In the genomic region with DNA sequence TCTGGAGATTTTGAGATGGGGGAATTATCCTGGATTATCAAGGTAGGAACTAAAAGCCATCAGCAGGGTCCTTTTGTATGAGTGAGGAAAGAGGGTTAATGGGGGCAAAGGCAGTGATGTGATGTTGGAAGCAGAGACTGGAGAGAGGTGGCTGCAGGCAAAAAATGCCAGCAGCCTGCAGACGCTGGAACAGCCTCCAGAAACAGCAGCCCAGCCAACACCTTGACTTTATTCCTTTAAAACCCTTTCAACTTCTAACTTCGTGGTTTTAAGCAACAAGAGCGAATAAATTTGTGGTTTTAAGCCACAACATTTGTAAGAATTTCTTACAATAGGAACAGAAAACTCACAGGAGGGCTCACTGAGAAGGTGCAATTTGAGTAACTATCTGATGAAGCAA, we compare ENCODE assay signal across 16 cellular contexts.
A peak's percentile ranks its signal among the peaks of the same experiment; 100 is the strongest.
DNase-seq lines count a peak whose midpoint lies in the region; ATAC-seq and TF ChIP-seq lines count a peak whose summit lies in the region.
"Had no signal": no experiment of that assay in that cellular context is flagged by ENCODE, and none has a peak within 500 bp of the region (broad histone marks: within the 10 kb centered on the region; RNA-seq: fewer than 3 reads in every experiment).

No MANE protein-coding gene starts in this region.

- H3K4me1 ChIP-seq in DND-41 (ENCODE audit: insufficient read depth, low read length) = no peaks in the 10 kb centered on the region
- H3K4me1 ChIP-seq in Loucy (ENCODE audit: insufficient read depth, low read length, poor library complexity, severe bottlenecking) = peaks cover 20% of the 10 kb centered on the region
- H3K4me1 ChIP-seq in smooth muscle cell (ENCODE audit: low read depth) = no peaks in the 10 kb centered on the region
- H3K4me1 ChIP-seq: A549, HAP-1 had no signal

- TF ChIP-seq CTCF in DND-41 (IDR thresholded peaks at IDR 0.05; ENCODE audit: borderline replicate concordance, extremely low read depth, low read length, poor library complexity, severe bottlenecking) (no peak), Loucy (conservative IDR thresholded peaks at IDR 0.05; ENCODE audit: low read length) (no peak), astrocyte of the cerebellum (IDR thresholded peaks at IDR 0.05; ENCODE audit: low read depth, low read length, missing control alignments) (no peak), smooth muscle cell (IDR thresholded peaks at IDR 0.05; ENCODE audit: borderline replicate concordance, insufficient read depth, poor library complexity, severe bottlenecking) (no peak)

- H3K4me2 ChIP-seq in DND-41 (ENCODE audit: insufficient read depth, low read length) = no peak overlapping the region
- peak overlapping the region; percentile 56 for H3K4me2 ChIP-seq in Loucy (ENCODE audit: low read depth, low read length, poor library complexity, severe bottlenecking)
- H3K4me2 ChIP-seq in smooth muscle cell = no peak overlapping the region
- H3K4me2 ChIP-seq: A549 had no signal

- no peaks in the 10 kb centered on the region for H3K79me2 ChIP-seq in DND-41 (ENCODE audit: insufficient read depth, low read length)
- H3K79me2 ChIP-seq in Loucy (ENCODE audit: insufficient read depth, low read length) = no peaks in the 10 kb centered on the region
- H3K79me2 ChIP-seq in smooth muscle cell (ENCODE audit: low read depth) = no peaks in the 10 kb centered on the region

- in situ Hi-C loops in astrocyte of the cerebellum (cut with HindIII; ENCODE audit: low sequenced_read_pairs) = no loop called here

- H4K20me1 ChIP-seq in DND-41 (ENCODE audit: insufficient read depth, low read length) = no peaks in the 10 kb centered on the region
- no peaks in the 10 kb centered on the region for H4K20me1 ChIP-seq in Loucy (ENCODE audit: insufficient read depth, low read length, poor library complexity, severe bottlenecking)
- H4K20me1 ChIP-seq in smooth muscle cell (ENCODE audit: low read depth) = no peaks in the 10 kb centered on the region

- ATAC-seq in DND-41 (ENCODE audit: insufficient read depth, low read depth) (peak; percentile 90), left colon (no peak)
- ATAC-seq: A549 had no signal

- intact Hi-C loops in left colon (cut with DNase I, micrococcal nuclease) = no loop called here

- H3K4me3 ChIP-seq in DND-41 (ENCODE audit: low read depth in 1 of 2, low read length in 2 of 2) = no peak overlapping the region
- H3K4me3 ChIP-seq in Loucy (ENCODE audit: low read length, poor library complexity, severe bottlenecking) = peak overlapping the region; percentile 21
- H3K4me3 ChIP-seq in astrocyte of the cerebellum (ENCODE audit: low read depth, low read length) = no peak overlapping the region
- no peak overlapping the region for H3K4me3 ChIP-seq in smooth muscle cell
- H3K4me3 ChIP-seq: A549, HAP-1 had no signal

- H3K27me3 ChIP-seq in DND-41 (ENCODE audit: insufficient read depth, low read length, poor library complexity) = peaks cover 26% of the 10 kb centered on the region
- no peaks in the 10 kb centered on the region for H3K27me3 ChIP-seq in Loucy (ENCODE audit: insufficient read depth, low read length, poor library complexity, severe bottlenecking)
- H3K27me3 ChIP-seq in smooth muscle cell (ENCODE audit: low read depth) = peaks cover 14% of the 10 kb centered on the region

- H3K27ac ChIP-seq in DND-41 (ENCODE audit: low read length) (no peak overlapping the region), smooth muscle cell (ENCODE audit: low read depth) (no peak overlapping the region)
- H3K27ac ChIP-seq: 22Rv1, A549, C4-2B, HL-60 had no signal

- no peaks in the 10 kb centered on the region for H3K9me2 ChIP-seq in Loucy (replicated peaks; ENCODE audit: low read depth, low read length)

- H3K36me3 ChIP-seq in DND-41 (ENCODE audit: insufficient read depth, low read length) = no peaks in the 10 kb centered on the region
- H3K36me3 ChIP-seq in Loucy (ENCODE audit: insufficient read depth, low read length) = no peaks in the 10 kb centered on the region
- no peaks in the 10 kb centered on the region for H3K36me3 ChIP-seq in smooth muscle cell (ENCODE audit: low read depth)
- H3K36me3 ChIP-seq: HAP-1 had no signal

- 56% methylated on average over 3 of the region's 3 CpGs for WGBS in smooth muscle cell (ENCODE audit: low lambda C conversion rate)

- H2AFZ ChIP-seq in DND-41 (ENCODE audit: low read depth, low read length) = no peak overlapping the region
- H2AFZ ChIP-seq in Loucy (ENCODE audit: low read length) = peak overlapping the region; percentile 48; the same call in 1 of the 2 replicates
- H2AFZ ChIP-seq in smooth muscle cell (ENCODE audit: low read depth) = no peak overlapping the region

- H3F3A ChIP-seq in Loucy (ENCODE audit: low read depth) (no peaks in the 10 kb centered on the region; the same call in 1 of the 2 replicates), smooth muscle cell (ENCODE audit: low read depth) (no peaks in the 10 kb centered on the region)

- no peak overlapping the region for H3K9ac ChIP-seq in DND-41 (ENCODE audit: low read depth, low read length)
- H3K9ac ChIP-seq in Loucy (ENCODE audit: low read depth, low read length, poor library complexity, severe bottlenecking) = no peak overlapping the region
- no peak overlapping the region for H3K9ac ChIP-seq in smooth muscle cell (ENCODE audit: low read depth)

- DNase-seq in DND-41 (peak; percentile 37), astrocyte of the cerebellum (ENCODE audit: low read depth) (peak; percentile 1), islet precursor cell (peak; percentile 31), NCI-H2227 treated with DMSO at 0.1 percent for 48 hours (lab: John Stamatoyannopoulos, UW) (no peak), smooth muscle cell (lab: John Stamatoyannopoulos, UW; ENCODE audit: unreplicated experiment) (no peak), left colon (no peak)
- DNase-seq: AML-193; CD4-positive, alpha-beta T cell; DMS79; GF-D8 had no signal

- H3K9me3 ChIP-seq in DND-41 (ENCODE audit: insufficient read depth, low read length, severe bottlenecking) = no peaks in the 10 kb centered on the region
- no peaks in the 10 kb centered on the region for H3K9me3 ChIP-seq in Loucy (ENCODE audit: insufficient read depth, low read depth, low read length)
- no peaks in the 10 kb centered on the region for H3K9me3 ChIP-seq in smooth muscle cell (replicated peaks; ENCODE audit: low read depth)
- H3K9me3 ChIP-seq: A549, HAP-1 had no signal

Comparison
In these comparisons a context has a peak if more than half of its experiments do, and no peak if none do; other contexts are left out.
1. DNase-seq: peak in DND-41 (single experiment), astrocyte of the cerebellum (single experiment) and islet precursor cell (single experiment); none in NCI-H2227 treated with DMSO at 0.1 percent for 48 hours (single experiment), smooth muscle cell (single experiment) and left colon (0 of 2).